In the genomic region with DNA sequence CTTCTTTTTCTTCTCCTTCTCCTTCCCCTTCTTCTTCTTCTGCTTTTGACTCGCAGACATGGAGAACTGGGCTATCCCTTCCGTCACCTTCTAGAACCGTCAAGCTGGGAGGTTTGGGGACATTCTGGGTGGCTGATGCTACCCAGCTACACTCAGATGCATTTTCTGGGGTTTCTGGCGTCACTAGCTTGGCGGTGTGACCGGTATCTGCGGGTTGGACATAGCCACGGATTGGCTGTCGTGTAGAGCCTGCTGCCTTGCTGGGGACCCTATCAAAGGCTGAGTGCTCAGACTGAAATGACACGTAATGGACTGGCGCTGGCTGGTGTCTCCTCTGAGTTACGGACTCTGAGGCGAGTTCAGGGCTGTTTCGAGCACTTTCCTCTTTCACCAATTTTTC, we compare ENCODE assay signal across 18 cellular contexts.
"Had no signal": no experiment of that assay in that cellular context is flagged by ENCODE, and none has a peak within 500 bp of the region (broad histone marks: within the 10 kb centered on the region; RNA-seq: fewer than 3 reads in every experiment).

No MANE protein-coding gene starts in this region.

- H3K27me3 Mint-ChIP-seq: activated CD4-positive, alpha-beta memory T cell treated with anti-CD3 and anti-CD28 coated beads, Interleukin-2, amount 10 ng/mL, durations not matched to agents 7 days and 5 days; activated CD8-positive, alpha-beta memory T cell treated with anti-CD3 and anti-CD28 coated beads, Interleukin-2, amount 10 ng/mL, durations not matched to agents 7 days and 5 days; activated naive CD8-positive, alpha-beta T cell treated with anti-CD3 and anti-CD28 coated beads, Interleukin-2, amount 10 ng/mL, durations not matched to agents 7 days and 5 days; naive thymus-derived CD8-positive, alpha-beta T cell; stimulated activated naive CD8-positive, alpha-beta T cell treated with anti-CD3 and anti-CD28 coated beads, Interleukin-15, amount 100 ng/mL, for 72 hours had no signal

- H3K27ac Mint-ChIP-seq: activated CD4-positive, alpha-beta memory T cell treated with anti-CD3 and anti-CD28 coated beads, Interleukin-2, amount 10 ng/mL, durations not matched to agents 7 days and 5 days; activated CD8-positive, alpha-beta memory T cell treated with anti-CD3 and anti-CD28 coated beads, Interleukin-2, amount 10 ng/mL, durations not matched to agents 7 days and 5 days; activated naive CD8-positive, alpha-beta T cell treated with anti-CD3 and anti-CD28 coated beads, Interleukin-2, amount 10 ng/mL, durations not matched to agents 7 days and 5 days; brain had no signal

- H3K36me3 Mint-ChIP-seq: activated CD8-positive, alpha-beta memory T cell treated with anti-CD3 and anti-CD28 coated beads, Interleukin-2, amount 10 ng/mL, durations not matched to agents 7 days and 5 days had no signal

- H3K9me3 ChIP-seq: esophagus squamous epithelium, prostate gland, right lobe of liver, testis had no signal

- H3K27ac ChIP-seq: esophagus squamous epithelium, prostate gland, right lobe of liver, SK-N-MC, testis had no signal

- H3K4me3 Mint-ChIP-seq: activated CD4-positive, alpha-beta memory T cell treated with anti-CD3 and anti-CD28 coated beads, Interleukin-2, amount 10 ng/mL, durations not matched to agents 7 days and 5 days; activated CD8-positive, alpha-beta memory T cell treated with anti-CD3 and anti-CD28 coated beads, Interleukin-2, amount 10 ng/mL, durations not matched to agents 7 days and 5 days; activated naive CD8-positive, alpha-beta T cell treated with anti-CD3 and anti-CD28 coated beads, Interleukin-2, amount 10 ng/mL, durations not matched to agents 7 days and 5 days; brain; naive thymus-derived CD8-positive, alpha-beta T cell; stimulated activated naive CD8-positive, alpha-beta T cell treated with anti-CD3 and anti-CD28 coated beads, Interleukin-15, amount 100 ng/mL, for 72 hours had no signal

- H3K27me3 ChIP-seq: esophagus squamous epithelium, right lobe of liver, testis had no signal

- H3K36me3 ChIP-seq: prostate gland had no signal

- H3K9me3 Mint-ChIP-seq: activated CD4-positive, alpha-beta memory T cell treated with anti-CD3 and anti-CD28 coated beads, Interleukin-2, amount 10 ng/mL, durations not matched to agents 7 days and 5 days; activated naive CD8-positive, alpha-beta T cell treated with anti-CD3 and anti-CD28 coated beads, Interleukin-2, amount 10 ng/mL, durations not matched to agents 7 days and 5 days; brain; naive thymus-derived CD8-positive, alpha-beta T cell; stimulated activated naive CD8-positive, alpha-beta T cell treated with anti-CD3 and anti-CD28 coated beads, Interleukin-15, amount 100 ng/mL, for 72 hours had no signal

- ATAC-seq: activated CD8-positive, alpha-beta memory T cell treated with anti-CD3 and anti-CD28 coated beads, Interleukin-2, amount 10 ng/mL, durations not matched to agents 7 days and 5 days; naive thymus-derived CD8-positive, alpha-beta T cell; right lobe of liver; stimulated activated naive CD8-positive, alpha-beta T cell treated with anti-CD3 and anti-CD28 coated beads, Interleukin-15, amount 100 ng/mL, for 72 hours had no signal

- H3K4me3 ChIP-seq: esophagus squamous epithelium, prostate gland, right lobe of liver, SK-N-MC, smooth muscle cell, testis had no signal

- DNase-seq: activated CD4-positive, alpha-beta memory T cell treated with anti-CD3 and anti-CD28 coated beads, Interleukin-2, amount 10 ng/mL, durations not matched to agents 7 days and 5 days; activated CD4-positive, alpha-beta T cell treated with anti-CD3 and anti-CD28 coated beads for 48 hours; activated CD4-positive, CD25-positive, alpha-beta regulatory T cell; activated CD8-positive, alpha-beta memory T cell treated with anti-CD3 and anti-CD28 coated beads, Interleukin-2, amount 10 ng/mL, durations not matched to agents 7 days and 5 days; activated naive CD8-positive, alpha-beta T cell treated with anti-CD3 and anti-CD28 coated beads, Interleukin-2, amount 10 ng/mL, durations not matched to agents 7 days and 5 days; amygdala; central memory CD4-positive, alpha-beta T cell; esophagus squamous epithelium; mesendoderm; naive thymus-derived CD8-positive, alpha-beta T cell; right lobe of liver; stimulated activated CD4-positive, alpha-beta T cell treated with anti-CD3 and anti-CD28 coated beads, Interleukin-4, amount 100 ng/mL, for 1 hour; stimulated activated naive CD8-positive, alpha-beta T cell treated with anti-CD3 and anti-CD28 coated beads, Interleukin-15, amount 100 ng/mL, for 72 hours; testis had no signal

- H3K4me1 Mint-ChIP-seq: activated CD8-positive, alpha-beta memory T cell treated with anti-CD3 and anti-CD28 coated beads, Interleukin-2, amount 10 ng/mL, durations not matched to agents 7 days and 5 days had no signal
